In genomic region chr4:190016369-190017289, GRCh38 we compare ENCODE assay signal across 20 cellular contexts. TPM values are rescaled to one million over a fixed set of nuclear protein-coding genes. Genes with fewer than 3 reads are reported as not detected.
DNase-seq lines count a peak whose midpoint lies in the region; ATAC-seq and TF ChIP-seq lines count a peak whose summit lies in the region.
"Had no signal": no experiment of that assay in that cellular context is flagged by ENCODE, and none has a peak within 500 bp of the region (broad histone marks: within the 10 kb centered on the region; RNA-seq: fewer than 3 reads in every experiment).

No MANE protein-coding gene starts in this region.

- peaks cover 3 to 15% of the 10 kb centered on the region in 2 experiments for H3K4me1 ChIP-seq in trophoblast cell (ENCODE audit: control insufficient read depth in 1 of 2, insufficient read depth in 2 of 2, low read length in 2 of 2)

- TF ChIP-seq CTCF in glutamatergic neuron (IDR thresholded peaks at IDR 0.05; ENCODE audit: partially characterized antibody, unreplicated experiment), result no peak

- no peak overlapping the region for H2AFZ ChIP-seq in trophoblast cell (ENCODE audit: insufficient read depth, low read length, poor library complexity)

- peaks cover 42% of the 10 kb centered on the region for H3K4me1 Mint-ChIP-seq in activated T-cell treated with anti-CD3 and anti-CD28 coated beads, Interleukin-2, amount 50 U/mL, for 72 hours (ENCODE audit: low read depth)
- peaks cover 5% of the 10 kb centered on the region for H3K4me1 Mint-ChIP-seq in glutamatergic neuron (ENCODE audit: low read depth, unreplicated experiment)

- no peak overlapping the region for H4K12ac ChIP-seq in trophoblast cell (ENCODE audit: low read depth, low read length)

- H3K4ac ChIP-seq in trophoblast cell (ENCODE audit: low read depth, low read length), result no peak overlapping the region

- no peak overlapping the region for H2BK120ac ChIP-seq in trophoblast cell (ENCODE audit: insufficient read depth, low read length, poor library complexity)

- H3K27me3 ChIP-seq in H7 (ENCODE audit: control insufficient read depth, insufficient read depth, low read length) (peaks cover 90% of the 10 kb centered on the region), trophoblast cell (ENCODE audit: insufficient read depth, low read length) (peaks cover 67% of the 10 kb centered on the region)

- no peak overlapping the region for H3K18ac ChIP-seq in trophoblast cell (ENCODE audit: low read length)

- peak in 1 of 2 donors; percentile 1 for DNase-seq in activated T-cell treated with anti-CD3 and anti-CD28 coated beads, Interleukin-2, amount 50 U/mL, for 72 hours
- DNase-seq in activated T-cell treated with anti-CD3 and anti-CD28 coated beads for 4 hours (no peak), H7 (peak; percentile 28), glutamatergic neuron (no peak), trophoblast cell (no peak), kidney tubule cell (ENCODE audit: low spot score) (no peak), GM03348 (ENCODE audit: low spot score) (no peak), superior temporal gyrus (ENCODE audit: extremely low spot score) (no peak)
- DNase-seq: COR-L47; effector memory CD4-positive, alpha-beta T cell; Karpas-422; NCI-H1417; NCI-H2171; NCI-H82; substantia nigra had no signal

- peaks cover 5 to 9% of the 10 kb centered on the region in 2 donors for H3K36me3 Mint-ChIP-seq in activated T-cell treated with anti-CD3 and anti-CD28 coated beads, Interleukin-2, amount 50 U/mL, for 72 hours (ENCODE audit: insufficient read depth in 2 of 2)
- peaks cover 8% of the 10 kb centered on the region for H3K36me3 Mint-ChIP-seq in glutamatergic neuron (ENCODE audit: unreplicated experiment)

- no CpG with 5 or more reads among the region's 43 CpGs for WGBS in trophoblast cell (ENCODE audit: extremely low coverage, insufficient coverage, insufficient read length)

- H3K4me2 ChIP-seq in trophoblast cell (ENCODE audit: low read length), result no peak overlapping the region

- H3K79me2 ChIP-seq in trophoblast cell (ENCODE audit: control insufficient read depth, insufficient read depth, low read length, poor library complexity), result no peaks in the 10 kb centered on the region

- peaks cover 0 to 2% of the 10 kb centered on the region in 2 donors for H3K9me3 Mint-ChIP-seq in activated T-cell treated with anti-CD3 and anti-CD28 coated beads, Interleukin-2, amount 50 U/mL, for 72 hours
- peaks cover 23% of the 10 kb centered on the region for H3K9me3 Mint-ChIP-seq in glutamatergic neuron (ENCODE audit: unreplicated experiment)

- H4K91ac ChIP-seq in trophoblast cell (ENCODE audit: low read depth, low read length), result no peak overlapping the region

- H2BK5ac ChIP-seq in trophoblast cell (ENCODE audit: low read depth, low read length, poor library complexity), result no peak overlapping the region

- no peak overlapping the region for H2AK5ac ChIP-seq in trophoblast cell (ENCODE audit: low read length)

- H3K4me3 Mint-ChIP-seq in activated T-cell treated with anti-CD3 and anti-CD28 coated beads, Interleukin-2, amount 50 U/mL, for 72 hours, result peak overlapping the region; percentile 45 to 51
- peak overlapping the region; percentile 72 for H3K4me3 Mint-ChIP-seq in glutamatergic neuron (ENCODE audit: unreplicated experiment)

- no peak overlapping the region for H3K14ac ChIP-seq in trophoblast cell (ENCODE audit: low read length)

- H3K36me3 ChIP-seq in H7 (replicated peaks; ENCODE audit: control insufficient read depth, insufficient read depth, low read length) (no peaks in the 10 kb centered on the region), trophoblast cell (ENCODE audit: control insufficient read depth in 1 of 2, insufficient read depth in 2 of 2, low read length in 2 of 2) (no peaks in the 10 kb centered on the region)

- no peak overlapping the region for H3K27ac Mint-ChIP-seq in activated T-cell treated with anti-CD3 and anti-CD28 coated beads, Interleukin-2, amount 50 U/mL, for 72 hours
- H3K27ac Mint-ChIP-seq in glutamatergic neuron (ENCODE audit: unreplicated experiment), result peak overlapping the region; percentile 36

- ATAC-seq in activated T-cell treated with anti-CD3 and anti-CD28 coated beads, Interleukin-2, amount 50 U/mL, for 72 hours (replicated peaks in 1 of 2), result no peak
- ATAC-seq: activated naive CD4-positive, alpha-beta T cell treated with anti-CD3 and anti-CD28 coated beads, Interleukin-2, amount 50 U/mL, for 72 hours had no signal

- H3K27ac ChIP-seq in trophoblast cell (ENCODE audit: low read depth, low read length), result no peak overlapping the region
- H3K27ac ChIP-seq: GM23248 had no signal

- no peak overlapping the region for H3K9ac ChIP-seq in trophoblast cell (ENCODE audit: low read length)
- H3K9ac ChIP-seq: GM23248 had no signal

- H3K23ac ChIP-seq in trophoblast cell (ENCODE audit: low read length), result no peak overlapping the region

- H4K8ac ChIP-seq in trophoblast cell (ENCODE audit: low read depth, low read length), result no peak overlapping the region

- H3K79me1 ChIP-seq in trophoblast cell (ENCODE audit: low read length), result no peaks in the 10 kb centered on the region

- peaks cover 81% of the 10 kb centered on the region for H3K27me3 Mint-ChIP-seq in activated T-cell treated with anti-CD3 and anti-CD28 coated beads, Interleukin-2, amount 50 U/mL, for 72 hours (ENCODE audit: low read depth)
- H3K27me3 Mint-ChIP-seq in glutamatergic neuron (ENCODE audit: unreplicated experiment), result peaks cover 46% of the 10 kb centered on the region

- no peak overlapping the region for H2BK12ac ChIP-seq in trophoblast cell (ENCODE audit: low read length)

- H3K4me3 ChIP-seq in H7 (ENCODE audit: insufficient read depth, low read depth, low read length) (no peak overlapping the region), trophoblast cell (ENCODE audit: low read depth, low read length) (peak overlapping the region; percentile 37)
- H3K4me3 ChIP-seq: GM23248 had no signal

- H3K9me3 ChIP-seq in trophoblast cell (ENCODE audit: insufficient read depth, low read depth, low read length), result peaks cover 30% of the 10 kb centered on the region

RNA-seq across cellular contexts. Expression of gene FRG2, which starts 10.4 kb away (rescaled TPM):
- not detected for total RNA-seq in activated T-cell treated with anti-CD3 and anti-CD28 coated beads, Interleukin-2, amount 50 U/mL, for 72 hours
- total RNA-seq in H7 (2014; rRNA removed; shearing (Covaris generic)), result 0.18 TPM in 1 of 2 replicates, not detected in the other
- total RNA-seq in glutamatergic neuron (ENCODE audit: unreplicated experiment), result not detected
- polyA plus RNA-seq in trophoblast cell (2013), result 0.03 TPM in 1 of 2 replicates, not detected in the other
- total RNA-seq: GM23248, lower leg skin, myocyte had no signal

RNA-seq across cellular contexts. Expression of gene DBET, which starts 47.7 kb away (rescaled TPM):
- total RNA-seq in activated T-cell treated with anti-CD3 and anti-CD28 coated beads, Interleukin-2, amount 50 U/mL, for 72 hours, result not detected
- not detected in 2 replicates for total RNA-seq in H7 (2014; rRNA removed; shearing (Covaris generic))
- 1.4 TPM for total RNA-seq in glutamatergic neuron (ENCODE audit: unreplicated experiment)
- not detected in 2 replicates for polyA plus RNA-seq in trophoblast cell (2013)
- total RNA-seq: activated CD8-positive, alpha-beta memory T cell treated with anti-CD3 and anti-CD28 coated beads for 36 hours; activated naive CD4-positive, alpha-beta T cell treated with anti-CD3 and anti-CD28 coated beads, Interleukin-2, amount 50 U/mL, for 72 hours; GM23248; lower leg skin; myocyte had no signal
- polyA plus RNA-seq: GM23248 had no signal
